ENCODE assay signal across 12 cellular contexts in the genomic region with DNA sequence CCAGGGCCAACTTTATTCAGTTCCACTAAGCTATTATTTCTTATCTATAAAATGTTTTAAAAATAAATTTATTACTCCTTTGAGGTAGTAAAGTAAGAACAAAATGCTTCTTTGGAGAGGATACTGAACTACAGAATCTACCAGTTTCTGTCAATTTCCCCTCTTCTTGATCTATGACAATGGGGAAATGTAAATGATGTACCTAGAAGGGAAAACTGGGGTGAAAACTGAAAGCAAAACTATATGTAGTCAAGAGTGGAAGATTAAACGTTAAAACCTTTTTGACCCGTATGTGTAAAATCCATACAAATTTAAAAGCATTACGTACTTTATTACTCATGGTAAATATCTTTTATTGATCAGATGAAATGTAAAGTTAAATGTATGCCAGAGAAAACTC.
DNase-seq lines count a peak whose midpoint lies in the region; ATAC-seq and TF ChIP-seq lines count a peak whose summit lies in the region.
"Had no signal": no experiment of that assay in that cellular context is flagged by ENCODE, and none has a peak within 500 bp of the region (broad histone marks: within the 10 kb centered on the region; RNA-seq: fewer than 3 reads in every experiment).

No MANE protein-coding gene starts in this region.

- ATAC-seq in DND-41 (ENCODE audit: insufficient read depth, low read depth) (peak; percentile 58; the same call in 1 of the 3 replicates), HG02678 (IDR thresholded peaks at IDR 0.05; ENCODE audit: unreplicated experiment) (peak; percentile 97), HG03469 (IDR thresholded peaks at IDR 0.05; ENCODE audit: unreplicated experiment) (peak; percentile 87), sciatic nerve (no peak), SK-N-SH treated with all-trans-retinoic acid at 6 μM for 48 hours (no peak)
- ATAC-seq: right cardiac atrium had no signal

- H3K9ac ChIP-seq in DND-41 (ENCODE audit: low read depth, low read length) = 0 out of 2 replicates have a peak overlapping the region, but pooled peaks have one; percentile 13

- DNase-seq in DND-41 (no peak), GM19238 (ENCODE audit: insufficient read length, low spot score) (peak; percentile 2), sciatic nerve (ENCODE audit: low spot score) (no peak), NCI-H2196 treated with DMSO at 0.1 percent for 48 hours (lab: John Stamatoyannopoulos, UW; ENCODE audit: unreplicated experiment) (no peak)
- DNase-seq in effector memory CD4-positive, alpha-beta T cell = no peak
- DNase-seq: BE2C, NCI-H2081, right cardiac atrium had no signal

- no peak for TF ChIP-seq CTCF in DND-41 (IDR thresholded peaks at IDR 0.05; ENCODE audit: borderline replicate concordance, extremely low read depth, low read length, poor library complexity, severe bottlenecking)

- H2AFZ ChIP-seq in DND-41 (ENCODE audit: low read depth, low read length) = peak overlapping the region; percentile 68

- peak overlapping the region; percentile 54 for H3K27ac ChIP-seq in DND-41 (ENCODE audit: low read length)
- no peak overlapping the region for H3K27ac ChIP-seq in effector memory CD4-positive, alpha-beta T cell (ENCODE audit: insufficient read depth, low read length, poor library complexity, severe bottlenecking)
- H3K27ac ChIP-seq: SJSA1 had no signal

- no peaks in the 10 kb centered on the region for H3K27me3 ChIP-seq in DND-41 (ENCODE audit: insufficient read depth, low read length, poor library complexity)
- no peaks in the 10 kb centered on the region for H3K27me3 ChIP-seq in effector memory CD4-positive, alpha-beta T cell (replicated peaks; ENCODE audit: control insufficient read depth, insufficient read depth, low read length, poor library complexity, severe bottlenecking)
- H3K27me3 ChIP-seq: BE2C, SJSA1 had no signal

- H3K4me3 ChIP-seq in DND-41 (ENCODE audit: low read depth in 1 of 2, low read length in 2 of 2) = no peak overlapping the region; a peak in 1 of 4 replicates
- no peak overlapping the region for H3K4me3 ChIP-seq in effector memory CD4-positive, alpha-beta T cell (ENCODE audit: insufficient read depth, low read depth, low read length, poor library complexity, severe bottlenecking)
- H3K4me3 ChIP-seq: SJSA1 had no signal

- H3K9me3 ChIP-seq in DND-41 (ENCODE audit: insufficient read depth, low read length, severe bottlenecking) = no peaks in the 10 kb centered on the region
- H3K9me3 ChIP-seq in effector memory CD4-positive, alpha-beta T cell (ENCODE audit: control insufficient read depth, low read length) = no peaks in the 10 kb centered on the region
- H3K9me3 ChIP-seq: BE2C had no signal

- intact Hi-C loops in sciatic nerve (cut with DNase I) = no loop called here

- no peaks in the 10 kb centered on the region for H3K36me3 ChIP-seq in DND-41 (ENCODE audit: insufficient read depth, low read length)
- no peaks in the 10 kb centered on the region for H3K36me3 ChIP-seq in effector memory CD4-positive, alpha-beta T cell (ENCODE audit: control insufficient read depth, insufficient read depth, low read length)
- H3K36me3 ChIP-seq: BE2C, SJSA1 had no signal

- H3K79me2 ChIP-seq in DND-41 (ENCODE audit: insufficient read depth, low read length) = no peaks in the 10 kb centered on the region

- no peaks in the 10 kb centered on the region for H4K20me1 ChIP-seq in DND-41 (ENCODE audit: insufficient read depth, low read length)

- peaks cover 5% of the 10 kb centered on the region; the same call in 1 of the 2 replicates for H3K4me1 ChIP-seq in DND-41 (ENCODE audit: insufficient read depth, low read length)
- no peaks in the 10 kb centered on the region for H3K4me1 ChIP-seq in effector memory CD4-positive, alpha-beta T cell (ENCODE audit: control insufficient read depth, insufficient read depth, low read length, poor library complexity, severe bottlenecking)
- H3K4me1 ChIP-seq: SJSA1 had no signal

- H3K4me2 ChIP-seq in DND-41 (ENCODE audit: insufficient read depth, low read length) = peak overlapping the region; percentile 48; the same call in 1 of the 2 replicates

TF ChIP-seq in SK-N-SH treated with all-trans-retinoic acid at 6 μM for 48 hours, 23 proteins besides CTCF, POLR2A, EP300 and RAD21:
- TF ChIP-seq CSDC2 (CRISPR knock-in tag; IDR thresholded peaks at IDR 0.05) = no peak
- no peak for TF ChIP-seq OSR1 (CRISPR knock-in tag; IDR thresholded peaks at IDR 0.05)
- no peak for TF ChIP-seq TOX (CRISPR knock-in tag; IDR thresholded peaks at IDR 0.05; ENCODE audit: borderline replicate concordance)
- TF ChIP-seq, protein P1, sequence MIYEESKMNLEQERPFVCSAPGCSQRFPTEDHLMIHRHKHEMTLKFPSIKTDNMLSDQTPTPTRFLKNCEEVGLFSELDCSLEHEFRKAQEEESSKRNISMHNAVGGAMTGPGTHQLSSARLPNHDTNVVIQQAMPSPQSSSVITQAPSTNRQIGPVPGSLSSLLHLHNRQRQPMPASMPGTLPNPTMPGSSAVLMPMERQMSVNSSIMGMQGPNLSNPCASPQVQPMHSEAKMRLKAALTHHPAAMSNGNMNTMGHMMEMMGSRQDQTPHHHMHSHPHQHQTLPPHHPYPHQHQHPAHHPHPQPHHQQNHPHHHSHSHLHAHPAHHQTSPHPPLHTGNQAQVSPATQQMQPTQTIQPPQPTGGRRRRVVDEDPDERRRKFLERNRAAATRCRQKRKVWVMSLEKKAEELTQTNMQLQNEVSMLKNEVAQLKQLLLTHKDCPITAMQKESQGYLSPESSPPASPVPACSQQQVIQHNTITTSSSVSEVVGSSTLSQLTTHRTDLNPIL (CRISPR knock-in tag; IDR thresholded peaks at IDR 0.05; ENCODE audit: low read depth) = no peak
- TF ChIP-seq, protein P2, sequence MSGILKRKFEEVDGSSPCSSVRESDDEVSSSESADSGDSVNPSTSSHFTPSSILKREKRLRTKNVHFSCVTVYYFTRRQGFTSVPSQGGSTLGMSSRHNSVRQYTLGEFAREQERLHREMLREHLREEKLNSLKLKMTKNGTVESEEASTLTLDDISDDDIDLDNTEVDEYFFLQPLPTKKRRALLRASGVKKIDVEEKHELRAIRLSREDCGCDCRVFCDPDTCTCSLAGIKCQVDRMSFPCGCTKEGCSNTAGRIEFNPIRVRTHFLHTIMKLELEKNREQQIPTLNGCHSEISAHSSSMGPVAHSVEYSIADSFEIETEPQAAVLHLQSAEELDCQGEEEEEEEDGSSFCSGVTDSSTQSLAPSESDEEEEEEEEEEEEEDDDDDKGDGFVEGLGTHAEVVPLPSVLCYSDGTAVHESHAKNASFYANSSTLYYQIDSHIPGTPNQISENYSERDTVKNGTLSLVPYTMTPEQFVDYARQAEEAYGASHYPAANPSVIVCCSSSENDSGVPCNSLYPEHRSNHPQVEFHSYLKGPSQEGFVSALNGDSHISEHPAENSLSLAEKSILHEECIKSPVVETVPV (CRISPR knock-in tag; IDR thresholded peaks at IDR 0.05) = no peak
- TF ChIP-seq, protein P3, sequence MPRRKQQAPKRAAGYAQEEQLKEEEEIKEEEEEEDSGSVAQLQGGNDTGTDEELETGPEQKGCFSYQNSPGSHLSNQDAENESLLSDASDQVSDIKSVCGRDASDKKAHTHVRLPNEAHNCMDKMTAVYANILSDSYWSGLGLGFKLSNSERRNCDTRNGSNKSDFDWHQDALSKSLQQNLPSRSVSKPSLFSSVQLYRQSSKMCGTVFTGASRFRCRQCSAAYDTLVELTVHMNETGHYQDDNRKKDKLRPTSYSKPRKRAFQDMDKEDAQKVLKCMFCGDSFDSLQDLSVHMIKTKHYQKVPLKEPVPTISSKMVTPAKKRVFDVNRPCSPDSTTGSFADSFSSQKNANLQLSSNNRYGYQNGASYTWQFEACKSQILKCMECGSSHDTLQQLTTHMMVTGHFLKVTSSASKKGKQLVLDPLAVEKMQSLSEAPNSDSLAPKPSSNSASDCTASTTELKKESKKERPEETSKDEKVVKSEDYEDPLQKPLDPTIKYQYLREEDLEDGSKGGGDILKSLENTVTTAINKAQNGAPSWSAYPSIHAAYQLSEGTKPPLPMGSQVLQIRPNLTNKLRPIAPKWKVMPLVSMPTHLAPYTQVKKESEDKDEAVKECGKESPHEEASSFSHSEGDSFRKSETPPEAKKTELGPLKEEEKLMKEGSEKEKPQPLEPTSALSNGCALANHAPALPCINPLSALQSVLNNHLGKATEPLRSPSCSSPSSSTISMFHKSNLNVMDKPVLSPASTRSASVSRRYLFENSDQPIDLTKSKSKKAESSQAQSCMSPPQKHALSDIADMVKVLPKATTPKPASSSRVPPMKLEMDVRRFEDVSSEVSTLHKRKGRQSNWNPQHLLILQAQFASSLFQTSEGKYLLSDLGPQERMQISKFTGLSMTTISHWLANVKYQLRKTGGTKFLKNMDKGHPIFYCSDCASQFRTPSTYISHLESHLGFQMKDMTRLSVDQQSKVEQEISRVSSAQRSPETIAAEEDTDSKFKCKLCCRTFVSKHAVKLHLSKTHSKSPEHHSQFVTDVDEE (CRISPR knock-in tag; IDR thresholded peaks at IDR 0.05) = no peak
- TF ChIP-seq ARNTL (CRISPR knock-in tag; IDR thresholded peaks at IDR 0.05; ENCODE audit: borderline replicate concordance, low read depth) = no peak
- TF ChIP-seq ZNF8 (CRISPR knock-in tag; IDR thresholded peaks at IDR 0.05) = no peak

Comparison
In these comparisons a context has a peak if more than half of its experiments do, and no peak if none do; other contexts are left out.
1. ATAC-seq: peak in DND-41 (single experiment), HG02678 (single experiment) and HG03469 (single experiment); none in sciatic nerve (single experiment) and SK-N-SH treated with all-trans-retinoic acid at 6 μM for 48 hours (single experiment).